Comparison of ENCODE assay signal across 9 cellular contexts in the genomic region with DNA sequence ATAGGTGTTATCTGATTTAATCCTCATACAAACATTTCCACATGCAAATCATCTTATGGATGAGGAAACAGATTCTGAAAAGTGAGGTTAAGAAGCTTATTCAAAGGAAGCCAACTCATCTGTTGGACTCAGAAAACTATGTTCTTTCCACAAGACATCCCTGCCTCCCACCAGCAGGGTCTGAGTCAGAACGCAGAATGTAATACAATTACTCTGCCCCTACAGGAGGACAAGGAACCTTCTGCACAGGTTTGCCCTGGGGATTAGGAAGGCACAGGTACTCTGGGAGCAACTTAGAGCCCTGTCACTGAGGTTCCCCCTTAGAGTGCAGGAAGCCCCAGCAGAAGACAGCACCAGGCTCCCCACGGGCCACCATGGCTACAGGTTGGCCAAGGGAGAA.
A peak's percentile ranks its signal among the peaks of the same experiment; 100 is the strongest.
DNase-seq lines count a peak whose midpoint lies in the region; ATAC-seq, FAIRE-seq and TF ChIP-seq lines count a peak whose summit lies in the region.
"Had no signal": no experiment of that assay in that cellular context is flagged by ENCODE, and none has a peak within 500 bp of the region (broad histone marks: within the 10 kb centered on the region; RNA-seq: fewer than 3 reads in every experiment).

No MANE protein-coding gene starts in this region.

- POLR2A ChIA-PET in H1 (lab: Charles Lee; ENCODE audit: partially characterized antibody) (interaction anchor here (1.3 to 1.5 kb wide), 2 partner anchors 10 to 16 kb away, joined by 4 read pairs; no protein-coding TSS in a partner anchor), PC-9 (lab: Charles Lee; ENCODE audit: unreplicated experiment) (no interaction called here)

- H3K9ac ChIP-seq in H1 (replicated peaks in 1 of 4; ENCODE audit: extremely low read depth in 1 of 4, low read depth in 3 of 4, low read length in 3 of 4), result no peak overlapping the region

- H3K4me1 ChIP-seq in H1 (replicated peaks in 1 of 4; ENCODE audit: control insufficient read depth in 3 of 4, insufficient read depth in 4 of 4, low read length in 3 of 4), result peaks cover 14 to 33% (median 24%) of the 10 kb centered on the region in 4 experiments
- peaks cover 9 to 64% (median 32%) of the 10 kb centered on the region in 6 donors for H3K4me1 ChIP-seq in spleen
- no peaks in the 10 kb centered on the region for H3K4me1 ChIP-seq in PC-9 (replicated peaks; ENCODE audit: insufficient read depth)

- H3K36me3 Mint-ChIP-seq in nephron (ENCODE audit: low read depth), result peaks cover 31% of the 10 kb centered on the region
- H3K36me3 Mint-ChIP-seq: natural killer cell treated with Interleukin-12 subunit alpha and Interleukin-12 subunit beta and Interleukin-15 and Interleukin-18, amount 100 ng/mL, for 72 hours had no signal

- no peak overlapping the region for H3K27ac ChIP-seq in H1 (ENCODE audit: low read depth, low read length)
- peak overlapping the region in 1 of 8 donors; percentile 65 for H3K27ac ChIP-seq in spleen
- H3K27ac ChIP-seq in PC-9, result no peak overlapping the region

- 79% methylated on average over 2 of the region's 2 CpGs; no CpG with 5 or more reads in 1 of the 2 experiments for WGBS in H1 (ENCODE audit: extremely low coverage in 1 of 2, insufficient coverage in 1 of 2, insufficient read length in 1 of 2, insufficient replicate concordance in 2 of 2, low coverage in 1 of 2, low lambda C conversion rate in 2 of 2, missing lambda C conversion rate in 1 of 2), 2 experiments
- 78 to 100% (median 89%) methylated on average over 2 of the region's 2 CpGs for WGBS in spleen, 5 donors

- no peak for ATAC-seq in GM18502 (IDR thresholded peaks at IDR 0.05; ENCODE audit: poor library complexity, unreplicated experiment)
- ATAC-seq: natural killer cell treated with Interleukin-12 subunit alpha and Interleukin-12 subunit beta and Interleukin-15 and Interleukin-18, amount 100 ng/mL, for 72 hours had no signal

- TF ChIP-seq CTCF in AG10803 (conservative IDR thresholded peaks at IDR 0.05; ENCODE audit: low read length) (peak; percentile 58), H1 (IDR thresholded peaks at IDR 0.05; ENCODE audit: control extremely low read depth in 1 of 3, insufficient read depth in 1 of 3, low read depth in 1 of 3, low read length in 3 of 3) (peak in 2 of 3 experiments; percentile 42 to 71; a peak in 3 of 4 replicates), nephron (IDR thresholded peaks at IDR 0.05; ENCODE audit: unreplicated experiment in 3 of 3) (peak in 1 of 3 experiments; percentile 30), spleen (IDR thresholded peaks at IDR 0.05 in 8 of 11, conservative IDR thresholded peaks at IDR 0.05 in 3 of 11) (no peak), PC-9 (conservative IDR thresholded peaks at IDR 0.05) (no peak), GM13977 (IDR thresholded peaks at IDR 0.05; ENCODE audit: extremely low read depth, insufficient read depth, missing control alignments) (no peak)

- H3K27me3 ChIP-seq in H1 (replicated peaks in 1 of 4; ENCODE audit: control insufficient read depth in 3 of 4, extremely low read depth in 1 of 4, insufficient read depth in 3 of 4, low read length in 3 of 4) (no peaks in the 10 kb centered on the region), spleen (replicated peaks in 1 of 7) (no peaks in the 10 kb centered on the region), PC-9 (ENCODE audit: insufficient read depth, low read depth) (no peaks in the 10 kb centered on the region)

- no peak overlapping the region for H2AK5ac ChIP-seq in H1 (ENCODE audit: low read depth, low read length)

- no peak overlapping the region for H2BK20ac ChIP-seq in H1 (ENCODE audit: low read length)

- no peak overlapping the region for H3K14ac ChIP-seq in H1 (ENCODE audit: insufficient read length)

- FAIRE-seq in H1 (lab: Jason Lieb, UNC), result no peak

- H3K4me3 Mint-ChIP-seq in nephron, result peak overlapping the region; percentile 48 to 83 (median 75)
- H3K4me3 Mint-ChIP-seq: natural killer cell treated with Interleukin-12 subunit alpha and Interleukin-12 subunit beta and Interleukin-15 and Interleukin-18, amount 100 ng/mL, for 72 hours had no signal

- no peak overlapping the region for H3K4ac ChIP-seq in H1 (replicated peaks; ENCODE audit: insufficient read length, low read depth, low read length)

- H3K18ac ChIP-seq in H1 (ENCODE audit: extremely low read depth, low read length), result no peak overlapping the region

- H3K23ac ChIP-seq in H1 (ENCODE audit: insufficient read length), result no peak overlapping the region

- no peak overlapping the region for H4K91ac ChIP-seq in H1 (replicated peaks; ENCODE audit: insufficient read length, low read length)

- H3K23me2 ChIP-seq in H1 (ENCODE audit: low read depth, low read length), result no peaks in the 10 kb centered on the region

- intact Hi-C loops in spleen (cut with DNase I; ENCODE audit: low total_unique reads), result no loop called here
- intact Hi-C loops in PC-9 (cut with micrococcal nuclease; ENCODE audit: unreplicated experiment), result no loop called here

- H3K4me1 Mint-ChIP-seq in nephron, result peaks cover 67% of the 10 kb centered on the region

- H3K27me3 Mint-ChIP-seq in nephron (ENCODE audit: low read depth), result no peaks in the 10 kb centered on the region
- H3K27me3 Mint-ChIP-seq: natural killer cell treated with Interleukin-12 subunit alpha and Interleukin-12 subunit beta and Interleukin-15 and Interleukin-18, amount 100 ng/mL, for 72 hours had no signal

- H3K4me2 ChIP-seq in H1 (ENCODE audit: insufficient read depth in 1 of 2, low read depth in 2 of 2, low read length in 2 of 2), result no peak overlapping the region
- no peak overlapping the region for H3K4me2 ChIP-seq in PC-9

- CTCF ChIA-PET in H1 (lab: Charles Lee; ENCODE audit: partially characterized antibody) (interaction anchor here (0.7 to 5.1 kb wide), 12 partner anchors 10 to 109 kb away, joined by 3 to 26 read pairs (median 4); no protein-coding TSS in a partner anchor), PC-9 (lab: Charles Lee) (interaction anchor here (0.6 kb wide), 1 partner anchor 426 kb away, joined by 7 read pairs; no protein-coding TSS in a partner anchor)

- no peaks in the 10 kb centered on the region for H3K9me3 ChIP-seq in H1 (ENCODE audit: insufficient read depth in 2 of 2, low read depth in 1 of 2, low read length in 1 of 2)
- H3K9me3 ChIP-seq in spleen, result no peaks in the 10 kb centered on the region
- no peaks in the 10 kb centered on the region for H3K9me3 ChIP-seq in PC-9 (ENCODE audit: insufficient read depth, low read depth)

- H3K4me3 ChIP-seq in AG10803 (ENCODE audit: low read length), result no peak overlapping the region
- no peak overlapping the region for H3K4me3 ChIP-seq in H1 (ENCODE audit: extremely low read depth in 1 of 4, insufficient read depth in 2 of 4, low read depth in 3 of 4, low read length in 4 of 4)
- H3K4me3 ChIP-seq in spleen, result no peak overlapping the region
- H3K4me3 ChIP-seq in PC-9, result no peak overlapping the region

- no peak overlapping the region for H3K56ac ChIP-seq in H1 (replicated peaks; ENCODE audit: insufficient read length, low read depth, low read length)

- H2BK120ac ChIP-seq in H1 (replicated peaks; ENCODE audit: low read depth, low read length), result no peak overlapping the region

- H3K79me1 ChIP-seq in H1 (ENCODE audit: low read depth, low read length), result no peaks in the 10 kb centered on the region

- no peak overlapping the region for H2BK12ac ChIP-seq in H1 (ENCODE audit: low read depth, low read length)

- H2BK5ac ChIP-seq in H1 (ENCODE audit: low read depth, low read length), result no peak overlapping the region

- BruUV-seq in PC-9 (replicated peaks; lab: Mats Ljungman, UMichigan), result no TSS peak

- no peaks in the 10 kb centered on the region for H3K9me3 Mint-ChIP-seq in nephron
- H3K9me3 Mint-ChIP-seq: natural killer cell treated with Interleukin-12 subunit alpha and Interleukin-12 subunit beta and Interleukin-15 and Interleukin-18, amount 100 ng/mL, for 72 hours had no signal

- peaks cover 28% of the 10 kb centered on the region for H3F3A ChIP-seq in PC-9 (ENCODE audit: insufficient read depth, low read depth)

- H3K79me2 ChIP-seq in H1 (ENCODE audit: control insufficient read depth in 1 of 2, insufficient read depth in 2 of 2, low read length in 2 of 2) (no peaks in the 10 kb centered on the region), PC-9 (ENCODE audit: low read depth) (no peaks in the 10 kb centered on the region)

- in situ Hi-C loops in GM13977 (cut with MboI; ENCODE audit: low pct_unique_long_range_greater_than_20kb, low sequenced_read_pairs, unreplicated experiment), result no loop called here

- H2AFZ ChIP-seq in H1 (ENCODE audit: low read length), result no peak overlapping the region
- H2AFZ ChIP-seq in PC-9, result no peak overlapping the region

- TF ChIP-seq EP300 in H1 (IDR thresholded peaks at IDR 0.05; ENCODE audit: borderline replicate concordance in 1 of 2, low read depth in 2 of 2, low read length in 2 of 2), result no peak

- TF ChIP-seq POLR2A in H1 (IDR thresholded peaks at IDR 0.05; ENCODE audit: control extremely low read depth in 1 of 2, low read depth in 2 of 2, low read length in 2 of 2) (no peak), spleen (IDR thresholded peaks at IDR 0.05) (no peak)

- peak; percentile 77 for DNase-seq in AG10803 (ENCODE audit: low read depth)
- DNase-seq in M059J (ENCODE audit: low read depth), result peak; percentile 41
- peak in 1 of 2 experiments; percentile 38 for DNase-seq in H1 (ENCODE audit: low read depth in 1 of 2, low spot score in 2 of 2)
- DNase-seq in spleen, result no peak
- no peak for DNase-seq in PC-9
- DNase-seq in GM13977 (ENCODE audit: low spot score), result no peak

- no peaks in the 10 kb centered on the region for H3K36me3 ChIP-seq in H1 (ENCODE audit: control insufficient read depth in 2 of 4, insufficient read depth in 4 of 4, low read length in 3 of 4)
- peaks cover 0 to 69% (median 10%) of the 10 kb centered on the region in 6 donors for H3K36me3 ChIP-seq in spleen
- peaks cover 58% of the 10 kb centered on the region for H3K36me3 ChIP-seq in PC-9 (ENCODE audit: low read depth)

- H4K20me1 ChIP-seq in H1 (replicated peaks in 1 of 2; ENCODE audit: control insufficient read depth in 1 of 2, insufficient read depth in 2 of 2, low read length in 2 of 2) (no peaks in the 10 kb centered on the region), PC-9 (ENCODE audit: insufficient read depth) (peaks cover 83% of the 10 kb centered on the region)

- no peak overlapping the region for H2BK15ac ChIP-seq in H1 (ENCODE audit: low read length)

- TF ChIP-seq RAD21 in H1 (IDR thresholded peaks at IDR 0.05 in 1 of 2, conservative IDR thresholded peaks at IDR 0.05 in 1 of 2; ENCODE audit: low read depth in 2 of 2, low read length in 2 of 2), result no peak; a peak in 1 of 4 replicates

- no peak overlapping the region for H4K8ac ChIP-seq in H1 (ENCODE audit: extremely low read depth, insufficient read depth, low read length)

- peak overlapping the region; percentile 96 to 99 (median 98) for H3K27ac Mint-ChIP-seq in nephron
- H3K27ac Mint-ChIP-seq: natural killer cell treated with Interleukin-12 subunit alpha and Interleukin-12 subunit beta and Interleukin-15 and Interleukin-18, amount 100 ng/mL, for 72 hours had no signal

- no peak overlapping the region for H4K5ac ChIP-seq in H1 (ENCODE audit: insufficient read length, low read depth, low read length)

- H3K9me2 ChIP-seq in PC-9 (ENCODE audit: insufficient read depth), result no peaks in the 10 kb centered on the region

Comparison
In these comparisons a context has a peak if more than half of its experiments do, and no peak if none do; other contexts are left out.
1. DNase-seq: peak in AG10803 (single experiment) and M059J (single experiment); none in spleen (single experiment), PC-9 (0 of 2) and GM13977 (single experiment).
2. CTCF ChIP-seq: peak in AG10803 (single experiment) and H1 (2 of 3); none in spleen (0 of 11), PC-9 (single experiment) and GM13977 (single experiment).